ENCODE assay signal across 22 cellular contexts in genomic region chr9:111610149-111610548, GRCh38. TPM values are rescaled to one million over a fixed set of nuclear protein-coding genes. Genes with fewer than 3 reads are reported as not detected.
"Had no signal": no experiment of that assay in that cellular context is flagged by ENCODE, and none has a peak within 500 bp of the region (broad histone marks: within the 10 kb centered on the region; RNA-seq: fewer than 3 reads in every experiment).

No MANE protein-coding gene starts in this region.

- H3K4me1 ChIP-seq: heart right ventricle, left ventricle myocardium inferior, psoas muscle, right atrium auricular region, tibial artery had no signal

- H3K27ac ChIP-seq: heart right ventricle, left ventricle myocardium inferior, neutrophil, ovary, psoas muscle, right atrium auricular region, tibial artery had no signal

- H3K27me3 ChIP-seq: ovary, right atrium auricular region had no signal

- H3K4me3 ChIP-seq: heart right ventricle, left ventricle myocardium inferior, ovary, psoas muscle, right atrium auricular region, tibial artery had no signal

- H3K9me3 Mint-ChIP-seq: activated naive CD4-positive, alpha-beta T cell treated with anti-CD3 and anti-CD28 coated beads, Interleukin-2, amount 50 U/mL, for 24 hours; brain; natural killer cell had no signal

- DNase-seq: activated CD4-positive, alpha-beta T cell treated with anti-CD3 and anti-CD28 coated beads for 1 hour; activated CD4-positive, alpha-beta T cell treated with anti-CD3 and anti-CD28 coated beads, Interleukin-2, amount 50 U/mL, for 1 hour; activated gamma-delta T cell treated with Interleukin-2 at 50 U/mL for 16 hours; activated T-cell treated with anti-CD3 and anti-CD28 coated beads, Interleukin-2, amount 50 U/mL, for 1 hour; anterior cingulate cortex; central memory CD4-positive, alpha-beta T cell; dermis blood vessel endothelial cell; effector memory CD4-positive, alpha-beta T cell; heart right ventricle; left ventricle myocardium inferior; midbrain; natural killer cell; ovary; psoas muscle; stimulated activated CD4-positive, alpha-beta T cell treated with anti-CD3 and anti-CD28 coated beads, Interleukin-4, amount 100 ng/mL, for 24 hours; stimulated activated naive CD4-positive, alpha-beta T cell treated with Interleukin-2 at 50 U/mL for 16 hours; substantia nigra; tibial artery had no signal

- H3K9me3 ChIP-seq: heart right ventricle, left ventricle myocardium inferior, neutrophil, ovary, psoas muscle, right atrium auricular region, tibial artery had no signal

- H3K36me3 Mint-ChIP-seq: activated naive CD4-positive, alpha-beta T cell treated with anti-CD3 and anti-CD28 coated beads, Interleukin-2, amount 50 U/mL, for 24 hours; brain; natural killer cell had no signal

- ATAC-seq: heart right ventricle, natural killer cell, psoas muscle had no signal

- H3K27ac Mint-ChIP-seq: activated naive CD4-positive, alpha-beta T cell treated with anti-CD3 and anti-CD28 coated beads, Interleukin-2, amount 50 U/mL, for 24 hours; natural killer cell had no signal

- H3K36me3 ChIP-seq: heart right ventricle, left ventricle myocardium inferior, neutrophil, ovary, right atrium auricular region, tibial artery had no signal

- H3K4me3 Mint-ChIP-seq: activated naive CD4-positive, alpha-beta T cell treated with anti-CD3 and anti-CD28 coated beads, Interleukin-2, amount 50 U/mL, for 24 hours; brain; natural killer cell had no signal

- H3K4me1 Mint-ChIP-seq: activated naive CD4-positive, alpha-beta T cell treated with anti-CD3 and anti-CD28 coated beads, Interleukin-2, amount 50 U/mL, for 24 hours; natural killer cell had no signal

RNA-seq across cellular contexts. Expression of gene PTGR1, which starts 10.7 kb away (rescaled TPM):
- total RNA-seq: natural killer cell had no signal
